Comparison of ENCODE assay signal across 17 cellular contexts in genomic region chr20:35271073-35271882, GRCh38. TPM values are rescaled to one million over a fixed set of nuclear protein-coding genes. Genes with fewer than 3 reads are reported as not detected.
A peak's percentile ranks its signal among the peaks of the same experiment; 100 is the strongest.
DNase-seq lines count a peak whose midpoint lies in the region; ATAC-seq and TF ChIP-seq lines count a peak whose summit lies in the region.
"Had no signal": no experiment of that assay in that cellular context is flagged by ENCODE, and none has a peak within 500 bp of the region (broad histone marks: within the 10 kb centered on the region; RNA-seq: fewer than 3 reads in every experiment).

No MANE protein-coding gene starts in this region.

- H3K4me1 Mint-ChIP-seq in CD8-positive, alpha-beta T cell (ENCODE audit: low read depth) = peaks cover 14% of the 10 kb centered on the region
- H3K4me1 Mint-ChIP-seq in H9 = peaks cover 30 to 34% of the 10 kb centered on the region in 2 experiments
- no peaks in the 10 kb centered on the region for H3K4me1 Mint-ChIP-seq in activated T-helper 2 cell treated with anti-CD3 and anti-CD28 coated beads, Interferon-gamma antibody, Interleukin-2, Interleukin-4, amounts not matched to agents 10 μg/mL and 5 μg/mL and 100 μg/mL, durations not matched to agents 14 hours and 24 hours and 36 hours (ENCODE audit: low read depth)
- peaks cover 4% of the 10 kb centered on the region for H3K4me1 Mint-ChIP-seq in chondrocyte (ENCODE audit: low read depth)

- DNase-seq in CD8-positive, alpha-beta T cell = no peak
- DNase-seq in H9 (peak; percentile 44), left lung (no peak), chondrocyte (ENCODE audit: low spot score) (no peak), AG08395 (ENCODE audit: low spot score) (no peak), NCI-H1694 (lab: John Stamatoyannopoulos, UW) (no peak), MG63 (no peak)
- DNase-seq in activated T-helper 2 cell treated with anti-CD3 and anti-CD28 coated beads, Interferon-gamma antibody, Interleukin-2, Interleukin-4, amounts not matched to agents 10 μg/mL and 5 μg/mL and 100 μg/mL, durations not matched to agents 14 hours and 24 hours and 36 hours (ENCODE audit: low spot score) = no peak
- DNase-seq: activated T-cell treated with anti-CD3 and anti-CD28 coated beads, Interleukin-2, amount 50 U/mL, for 1 hour; DMS 273 treated with DMSO at 0.1 percent for 48 hours; NCI-H1092 treated with DMSO at 0.1 percent for 48 hours; SHP77; stimulated activated CD4-positive, alpha-beta T cell treated with anti-CD3 and anti-CD28 coated beads, Interleukin-4, amount 100 ng/mL, for 24 hours; stimulated activated CD8-positive, alpha-beta memory T cell treated with anti-CD3 and anti-CD28 coated beads, Interleukin-4, amount 100 ng/mL, for 48 hours had no signal

- H2BK15ac ChIP-seq in H9 (ENCODE audit: low read depth, low read length) = no peak overlapping the region

- no peak overlapping the region for H2BK120ac ChIP-seq in H9 (ENCODE audit: low read depth, low read length, poor library complexity, severe bottlenecking)

- WGBS in H9 (ENCODE audit: extremely low coverage, insufficient read length, low lambda C conversion rate) = no CpG with 5 or more reads among the region's 20 CpGs

- H3K36me3 Mint-ChIP-seq in CD8-positive, alpha-beta T cell = peaks cover 55% of the 10 kb centered on the region
- peaks cover 0 to 55% (median 40%) of the 10 kb centered on the region in 3 experiments; a peak in 5 of 7 replicates for H3K36me3 Mint-ChIP-seq in H9 (ENCODE audit: insufficient read depth in 1 of 3, low read depth in 3 of 3)
- peaks cover 13% of the 10 kb centered on the region for H3K36me3 Mint-ChIP-seq in activated T-helper 2 cell treated with anti-CD3 and anti-CD28 coated beads, Interferon-gamma antibody, Interleukin-2, Interleukin-4, amounts not matched to agents 10 μg/mL and 5 μg/mL and 100 μg/mL, durations not matched to agents 14 hours and 24 hours and 36 hours (ENCODE audit: low read depth)
- H3K36me3 Mint-ChIP-seq in chondrocyte (ENCODE audit: low read depth) = peaks cover 13% of the 10 kb centered on the region

- no peak overlapping the region for H2BK12ac ChIP-seq in H9 (ENCODE audit: insufficient read length, low read depth, low read length)

- H3K36me3 ChIP-seq in CD8-positive, alpha-beta T cell (ENCODE audit: insufficient read depth, low read length) = peaks cover 21% of the 10 kb centered on the region
- H3K36me3 ChIP-seq in left lung (peaks cover 0 to 81% of the 10 kb centered on the region in 2 donors), MG63 (peaks cover 30% of the 10 kb centered on the region)

- H3K27me3 Mint-ChIP-seq in CD8-positive, alpha-beta T cell (ENCODE audit: low read depth) = no peaks in the 10 kb centered on the region
- no peaks in the 10 kb centered on the region; the same call in 1 of the 2 replicates for H3K27me3 Mint-ChIP-seq in H9 (ENCODE audit: low read depth)
- no peaks in the 10 kb centered on the region for H3K27me3 Mint-ChIP-seq in activated T-helper 2 cell treated with anti-CD3 and anti-CD28 coated beads, Interferon-gamma antibody, Interleukin-2, Interleukin-4, amounts not matched to agents 10 μg/mL and 5 μg/mL and 100 μg/mL, durations not matched to agents 14 hours and 24 hours and 36 hours (ENCODE audit: low read depth)
- no peaks in the 10 kb centered on the region for H3K27me3 Mint-ChIP-seq in chondrocyte (ENCODE audit: low read depth)

- H2AK5ac ChIP-seq in H9 (ENCODE audit: insufficient read length, low read length) = no peak overlapping the region

- no peak overlapping the region for H3K9ac ChIP-seq in H9 (ENCODE audit: extremely low read depth, insufficient read length, low read length)

- H3K4me1 ChIP-seq in CD8-positive, alpha-beta T cell (ENCODE audit: insufficient read depth, low read length) = peaks cover 4% of the 10 kb centered on the region
- H3K4me1 ChIP-seq in H9 (ENCODE audit: insufficient read depth, low read length) (no peaks in the 10 kb centered on the region; the same call in 1 of the 2 replicates), left lung (peaks cover 4 to 8% of the 10 kb centered on the region in 2 donors)

- no peaks in the 10 kb centered on the region for H3K79me2 ChIP-seq in H9 (ENCODE audit: insufficient read depth, low read length)

- H4K5ac ChIP-seq in H9 (ENCODE audit: insufficient read length, low read depth, low read length) = no peak overlapping the region

- H4K91ac ChIP-seq in H9 (ENCODE audit: insufficient read length, low read depth, low read length) = no peak overlapping the region

- no peak overlapping the region for H3K18ac ChIP-seq in H9 (ENCODE audit: insufficient read length, low read depth, low read length)

- CTCF ChIA-PET in CD8-positive, alpha-beta T cell (lab: Charles Lee) = interaction anchor here (0.6 to 6.6 kb wide), 3 partner anchors 32 to 168 kb away, joined by 5 to 54 read pairs (median 6); partner anchors contain the start of gene EDEM2

- no peak overlapping the region for H2AFZ ChIP-seq in H9 (ENCODE audit: low read length)

- H3K23ac ChIP-seq in H9 (ENCODE audit: insufficient read length, low read depth, low read length) = no peak overlapping the region

- H4K20me1 ChIP-seq in H9 (ENCODE audit: control insufficient read depth, insufficient read depth, insufficient read length) = no peaks in the 10 kb centered on the region

- no peak overlapping the region for H2BK20ac ChIP-seq in H9 (ENCODE audit: low read depth, low read length, poor library complexity, severe bottlenecking)

- no peak overlapping the region for H3K4me3 Mint-ChIP-seq in CD8-positive, alpha-beta T cell
- H3K4me3 Mint-ChIP-seq in H9 (no peak overlapping the region), chondrocyte (ENCODE audit: unreplicated experiment) (no peak overlapping the region)
- H3K4me3 Mint-ChIP-seq in activated T-helper 2 cell treated with anti-CD3 and anti-CD28 coated beads, Interferon-gamma antibody, Interleukin-2, Interleukin-4, amounts not matched to agents 10 μg/mL and 5 μg/mL and 100 μg/mL, durations not matched to agents 14 hours and 24 hours and 36 hours (ENCODE audit: low read depth) = no peak overlapping the region

- H2BK5ac ChIP-seq in H9 (ENCODE audit: insufficient read length, low read length) = no peak overlapping the region

- no peaks in the 10 kb centered on the region for H3K23me2 ChIP-seq in H9 (ENCODE audit: insufficient read length, low read depth, low read length, poor library complexity, severe bottlenecking)

- no peak overlapping the region for H3K4ac ChIP-seq in H9 (ENCODE audit: low read depth, low read length)

- H3K14ac ChIP-seq in H9 (ENCODE audit: insufficient read depth, low read length) = no peak overlapping the region

- no peak overlapping the region for H3K56ac ChIP-seq in H9 (ENCODE audit: insufficient read length, low read depth, low read length)

- no peaks in the 10 kb centered on the region for H3K9me3 Mint-ChIP-seq in CD8-positive, alpha-beta T cell
- no peaks in the 10 kb centered on the region; a peak in 1 of 5 replicates for H3K9me3 Mint-ChIP-seq in H9
- H3K9me3 Mint-ChIP-seq in activated T-helper 2 cell treated with anti-CD3 and anti-CD28 coated beads, Interferon-gamma antibody, Interleukin-2, Interleukin-4, amounts not matched to agents 10 μg/mL and 5 μg/mL and 100 μg/mL, durations not matched to agents 14 hours and 24 hours and 36 hours = no peaks in the 10 kb centered on the region
- no peaks in the 10 kb centered on the region for H3K9me3 Mint-ChIP-seq in chondrocyte (ENCODE audit: low read depth)

- H3K27ac ChIP-seq in CD8-positive, alpha-beta T cell (ENCODE audit: low read depth, low read length) = no peak overlapping the region
- H3K27ac ChIP-seq in H9 (ENCODE audit: insufficient read length, low read depth, low read length) = no peak overlapping the region
- H3K27ac ChIP-seq in left lung = no peak overlapping the region
- H3K27ac ChIP-seq: skin epidermis had no signal

- no peak overlapping the region for H3K4me3 ChIP-seq in CD8-positive, alpha-beta T cell (ENCODE audit: low read depth, low read length)
- no peak overlapping the region for H3K4me3 ChIP-seq in left lung
- H3K4me3 ChIP-seq in MG63 = no peak overlapping the region
- H3K4me3 ChIP-seq: skin epidermis had no signal

- TF ChIP-seq CTCF in CD8-positive, alpha-beta T cell (IDR thresholded peaks at IDR 0.05) = no peak
- TF ChIP-seq CTCF in H9 (conservative IDR thresholded peaks at IDR 0.05) (no peak), left lung (IDR thresholded peaks at IDR 0.05) (no peak), chondrocyte (IDR thresholded peaks at IDR 0.05) (no peak)

- no peak overlapping the region for H3K4me2 ChIP-seq in H9 (ENCODE audit: insufficient read depth, insufficient read length, low read length)

- H3K27ac Mint-ChIP-seq in CD8-positive, alpha-beta T cell = peak overlapping the region; percentile 52
- H3K27ac Mint-ChIP-seq in H9 (peak overlapping the region in 1 of 3 experiments; percentile 91; a peak in 2 of 7 replicates), chondrocyte (ENCODE audit: unreplicated experiment) (no peak overlapping the region)
- H3K27ac Mint-ChIP-seq in activated T-helper 2 cell treated with anti-CD3 and anti-CD28 coated beads, Interferon-gamma antibody, Interleukin-2, Interleukin-4, amounts not matched to agents 10 μg/mL and 5 μg/mL and 100 μg/mL, durations not matched to agents 14 hours and 24 hours and 36 hours = peak overlapping the region; percentile 3

- intact Hi-C loops in CD8-positive, alpha-beta T cell (cut with DNase I, micrococcal nuclease) = no loop called here
- intact Hi-C loops in activated T-helper 2 cell treated with anti-CD3 and anti-CD28 coated beads, Interferon-gamma antibody, Interleukin-2, Interleukin-4, amounts not matched to agents 10 μg/mL and 5 μg/mL and 100 μg/mL, durations not matched to agents 14 hours and 24 hours and 36 hours (cut with micrococcal nuclease) = no loop called here
- intact Hi-C loops in left lung (cut with DNase I) = no loop called here

- POLR2A ChIA-PET in CD8-positive, alpha-beta T cell (lab: Charles Lee) = no interaction called here

- no peaks in the 10 kb centered on the region for H3K9me3 ChIP-seq in CD8-positive, alpha-beta T cell (ENCODE audit: low read length)
- H3K9me3 ChIP-seq in H9 (ENCODE audit: control insufficient read depth, low read depth, low read length) = no peaks in the 10 kb centered on the region
- H3K9me3 ChIP-seq in left lung = no peaks in the 10 kb centered on the region
- no peaks in the 10 kb centered on the region for H3K9me3 ChIP-seq in MG63

- no peaks in the 10 kb centered on the region for H3K79me1 ChIP-seq in H9 (ENCODE audit: insufficient read depth, low read depth, low read length, poor library complexity, severe bottlenecking)

- no peak overlapping the region for H3T11ph ChIP-seq in H9 (ENCODE audit: low read length)

- no peaks in the 10 kb centered on the region for H3K27me3 ChIP-seq in CD8-positive, alpha-beta T cell (ENCODE audit: insufficient read depth, low read length)
- no peaks in the 10 kb centered on the region for H3K27me3 ChIP-seq in H9 (ENCODE audit: insufficient read depth, low read length)
- H3K27me3 ChIP-seq in left lung = no peaks in the 10 kb centered on the region
- H3K27me3 ChIP-seq in MG63 = no peaks in the 10 kb centered on the region

- no peak overlapping the region for H4K8ac ChIP-seq in H9 (replicated peaks; ENCODE audit: insufficient read length, low read depth, low read length)

- no peak for ATAC-seq in CD8-positive, alpha-beta T cell
- ATAC-seq in left lung = peak; percentile 5
- ATAC-seq: left lobe of liver had no signal

RNA-seq across cellular contexts. Expression of gene MMP24OS, which starts 6.6 kb away (rescaled TPM):
- total RNA-seq in CD8-positive, alpha-beta T cell = 10 to 100 TPM; 64.5 to 67.1 TPM
- total RNA-seq in H9 (2021) (43.8 and 45.6 TPM in 2 replicates), left lung (100 to 1,000 TPM in 1 of 2 donors, 10 to 100 TPM in 1; 75.7 to 109 TPM), chondrocyte (89.8 to 94.6 TPM (median 91.5 TPM) in 3 replicates)
- total RNA-seq in activated T-helper 2 cell treated with anti-CD3 and anti-CD28 coated beads, Interferon-gamma antibody, Interleukin-2, Interleukin-4, amounts not matched to agents 10 μg/mL and 5 μg/mL and 100 μg/mL, durations not matched to agents 14 hours and 24 hours and 36 hours = 31.4 and 33.0 TPM in 2 replicates
- 4.4 and 4.7 TPM in 2 replicates for total RNA-seq in MG63 (2014; rRNA removed; shearing (Covaris generic); ENCODE audit: low replicate concordance)

RNA-seq across cellular contexts. Expression of gene EIF6, which starts 13.3 kb away (rescaled TPM):
- 10 to 100 TPM; 41.7 to 43.2 TPM for total RNA-seq in CD8-positive, alpha-beta T cell
- total RNA-seq in H9 (2021) = 150 and 154 TPM in 2 replicates
- total RNA-seq in activated T-helper 2 cell treated with anti-CD3 and anti-CD28 coated beads, Interferon-gamma antibody, Interleukin-2, Interleukin-4, amounts not matched to agents 10 μg/mL and 5 μg/mL and 100 μg/mL, durations not matched to agents 14 hours and 24 hours and 36 hours = 179 and 183 TPM in 2 replicates
- total RNA-seq in left lung = 100 to 1,000 TPM in 1 of 2 donors, 10 to 100 TPM in 1; 96.9 to 110 TPM
- 117 to 125 TPM (median 123 TPM) in 3 replicates for total RNA-seq in chondrocyte
- 211 and 491 TPM in 2 replicates for total RNA-seq in MG63 (2014; rRNA removed; shearing (Covaris generic); ENCODE audit: low replicate concordance)

RNA-seq across cellular contexts. Expression of gene FAM83C, which starts 20.9 kb away (rescaled TPM):
- not detected for total RNA-seq in CD8-positive, alpha-beta T cell
- not detected in 2 replicates for total RNA-seq in H9 (2021)
- total RNA-seq in activated T-helper 2 cell treated with anti-CD3 and anti-CD28 coated beads, Interferon-gamma antibody, Interleukin-2, Interleukin-4, amounts not matched to agents 10 μg/mL and 5 μg/mL and 100 μg/mL, durations not matched to agents 14 hours and 24 hours and 36 hours = not detected in 2 replicates
- total RNA-seq in left lung = not detected
- not detected in 3 replicates for total RNA-seq in chondrocyte
- not detected in 2 replicates for total RNA-seq in MG63 (2014; rRNA removed; shearing (Covaris generic); ENCODE audit: low replicate concordance)
- total RNA-seq: left lobe of liver; T-helper 2 cell treated with Interferon-gamma antibody and Interleukin-4, amounts not matched to agents 100 ng/mL and 5 ng/mL, for 36 hours had no signal

RNA-seq across cellular contexts. Expression of gene MMP24, which starts 44.8 kb away (rescaled TPM):
- under 1 TPM; 0.08 to 0.11 TPM for total RNA-seq in CD8-positive, alpha-beta T cell
- total RNA-seq in H9 (2021) = 23.0 and 24.7 TPM in 2 replicates
- not detected in 2 replicates for total RNA-seq in activated T-helper 2 cell treated with anti-CD3 and anti-CD28 coated beads, Interferon-gamma antibody, Interleukin-2, Interleukin-4, amounts not matched to agents 10 μg/mL and 5 μg/mL and 100 μg/mL, durations not matched to agents 14 hours and 24 hours and 36 hours
- 10 to 100 TPM in 1 of 2 donors, 1 to 10 TPM in 1; 7.3 to 24.9 TPM for total RNA-seq in left lung
- 1.1 to 2.6 TPM (median 2.4 TPM) in 3 replicates for total RNA-seq in chondrocyte
- 43.2 and 52.3 TPM in 2 replicates for total RNA-seq in MG63 (2014; rRNA removed; shearing (Covaris generic); ENCODE audit: low replicate concordance)
- total RNA-seq: T-helper 2 cell treated with Interferon-gamma antibody and Interleukin-4, amounts not matched to agents 100 ng/mL and 5 ng/mL, for 36 hours had no signal
